Comparison of ENCODE assay signal across 9 cellular contexts in the genomic region with DNA sequence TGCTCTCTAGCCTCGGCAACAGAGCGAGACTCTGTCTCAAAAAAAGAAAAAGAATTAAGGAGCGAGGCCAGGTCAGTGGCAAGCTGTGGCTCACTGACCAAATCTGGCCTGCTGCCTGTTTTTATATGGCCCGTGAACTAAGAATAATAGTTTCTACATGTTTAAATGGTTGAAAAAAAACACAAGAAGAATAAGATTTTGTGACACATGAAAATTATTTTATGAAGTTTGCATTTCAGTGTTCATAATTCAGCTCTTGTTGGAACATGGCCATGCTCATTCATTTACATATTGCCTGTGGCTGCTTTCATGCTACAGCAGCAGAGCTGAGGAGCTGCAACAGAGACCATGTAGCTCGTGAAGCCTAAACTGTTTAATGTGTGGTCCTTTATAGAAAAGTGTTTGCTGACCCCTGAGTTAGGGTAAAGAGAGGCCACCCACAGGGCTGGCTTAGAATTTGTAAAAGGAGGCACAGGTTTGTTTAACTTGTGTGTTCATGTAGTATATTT. TPM values are rescaled to one million over a fixed set of nuclear protein-coding genes. Genes with fewer than 3 reads are reported as not detected.
DNase-seq lines count a peak whose midpoint lies in the region; ATAC-seq, FAIRE-seq and TF ChIP-seq lines count a peak whose summit lies in the region.
"Had no signal": no experiment of that assay in that cellular context is flagged by ENCODE, and none has a peak within 500 bp of the region (broad histone marks: within the 10 kb centered on the region; RNA-seq: fewer than 3 reads in every experiment).

No MANE protein-coding gene starts in this region.

- H4K20me1 ChIP-seq in osteoblast (ENCODE audit: insufficient read depth, low read length): no peaks in the 10 kb centered on the region

- no peaks in the 10 kb centered on the region for H3K36me3 ChIP-seq in osteoblast (ENCODE audit: insufficient read depth, low read length)

- no peaks in the 10 kb centered on the region for H3K79me2 ChIP-seq in osteoblast (ENCODE audit: insufficient read depth, low read length)

- DNase-seq in GM12892 (ENCODE audit: insufficient read length) (no peak), M059J (ENCODE audit: low read depth) (peak; percentile 56), cardiac fibroblast (ENCODE audit: low read depth in 2 of 2) (peak; percentile 20 to 24), osteoblast (ENCODE audit: insufficient read length, low spot score, missing footprints) (no peak), NOMO-1 treated with DMSO at 0.1 percent for 48 hours (lab: John Stamatoyannopoulos, UW; ENCODE audit: unreplicated experiment) (no peak), AG20443 (ENCODE audit: low spot score) (no peak)
- DNase-seq in activated CD4-positive, CD25-positive, alpha-beta regulatory T cell (lab: John Stamatoyannopoulos, UW): no peak

- H3K4me2 ChIP-seq in osteoblast (ENCODE audit: insufficient read depth, low read length): peak overlapping the region; percentile 28

- peaks cover 43% of the 10 kb centered on the region for H3K4me1 ChIP-seq in osteoblast (ENCODE audit: insufficient read depth, low read length)

- H3K27me3 ChIP-seq in osteoblast (ENCODE audit: insufficient read depth, low read length): no peaks in the 10 kb centered on the region

- peak overlapping the region; percentile 88 for H3K27ac ChIP-seq in osteoblast (ENCODE audit: low read depth, low read length)

- no peaks in the 10 kb centered on the region for H3K9me3 ChIP-seq in osteoblast (ENCODE audit: low read depth, low read length)

- no peak overlapping the region for H2AFZ ChIP-seq in osteoblast (ENCODE audit: low read length)

- TF ChIP-seq CTCF in cardiac fibroblast (IDR thresholded peaks at IDR 0.05; ENCODE audit: low read depth, low read length) (no peak), osteoblast (IDR thresholded peaks at IDR 0.05; ENCODE audit: extremely low read depth, low read depth, low read length) (no peak)

- no peak for ATAC-seq in HG03108 (IDR thresholded peaks at IDR 0.05; ENCODE audit: unreplicated experiment)

- H3K4me3 ChIP-seq in cardiac fibroblast (replicated peaks in 1 of 2; ENCODE audit: low read depth in 2 of 2, low read length in 2 of 2): no peak overlapping the region
- no peak overlapping the region for H3K4me3 ChIP-seq in osteoblast (ENCODE audit: insufficient read depth, low read length)

- TF ChIP-seq POLR2A in GM12892 (IDR thresholded peaks at IDR 0.05; ENCODE audit: low read depth, low read length): no peak

- peak; percentile 81 for FAIRE-seq in GM12892 (lab: Jason Lieb, UNC)
- FAIRE-seq: colon had no signal

RNA-seq across cellular contexts. Expression of a gene that starts 59.5 kb away (rescaled TPM):
- 15.7 TPM for polyA plus RNA-seq in GM12892 (2012; ENCODE audit: missing spikeins)
- 25.7 and 27.4 TPM in 2 replicates for total RNA-seq in M059J (2014; rRNA removed; shearing (Covaris generic))
- total RNA-seq in osteoblast: 11.2 and 13.6 TPM in 2 replicates

Comparison
In these comparisons a context has a peak if more than half of its experiments do, and no peak if none do; other contexts are left out.
1. DNase-seq: peak in M059J (single experiment) and cardiac fibroblast (2 of 2); none in GM12892 (single experiment), osteoblast (single experiment), NOMO-1 treated with DMSO at 0.1 percent for 48 hours (single experiment), AG20443 (single experiment) and activated CD4-positive, CD25-positive, alpha-beta regulatory T cell (0 of 4).